In the genomic region with DNA sequence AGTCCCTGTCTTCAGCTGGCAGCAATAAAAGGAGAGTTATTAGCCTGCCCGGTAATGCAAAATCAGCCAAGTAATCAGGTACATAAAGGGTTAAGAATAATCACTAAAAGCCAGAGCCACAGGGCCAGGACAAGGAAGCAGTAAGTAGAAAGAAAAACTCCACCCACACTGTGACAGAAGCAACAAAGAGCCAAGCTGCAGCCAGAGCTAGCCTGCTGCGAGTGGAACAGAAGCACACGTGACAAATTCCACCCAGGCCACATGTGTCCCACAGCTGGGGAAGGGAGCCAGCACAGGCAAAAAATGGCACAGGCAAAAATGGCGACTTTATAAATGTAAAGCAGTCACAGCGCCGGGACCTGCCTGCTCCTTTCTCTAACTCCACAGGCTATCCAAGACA, we compare ENCODE assay signal across 6 cellular contexts. TPM values are rescaled to one million over a fixed set of nuclear protein-coding genes. Genes with fewer than 3 reads are reported as not detected.
"Had no signal": no experiment of that assay in that cellular context is flagged by ENCODE, and none has a peak within 500 bp of the region (broad histone marks: within the 10 kb centered on the region; RNA-seq: fewer than 3 reads in every experiment).

No MANE protein-coding gene starts in this region.

RNA-seq across cellular contexts. Expression of gene BPY2, which starts 39.3 kb away (rescaled TPM):
- total RNA-seq: HepG2, HT-29, HT1080, IMR-90, K562 had no signal
- polyA plus RNA-seq: HepG2, IgD-negative memory B cell, IMR-90, K562 had no signal
